In the genomic region with DNA sequence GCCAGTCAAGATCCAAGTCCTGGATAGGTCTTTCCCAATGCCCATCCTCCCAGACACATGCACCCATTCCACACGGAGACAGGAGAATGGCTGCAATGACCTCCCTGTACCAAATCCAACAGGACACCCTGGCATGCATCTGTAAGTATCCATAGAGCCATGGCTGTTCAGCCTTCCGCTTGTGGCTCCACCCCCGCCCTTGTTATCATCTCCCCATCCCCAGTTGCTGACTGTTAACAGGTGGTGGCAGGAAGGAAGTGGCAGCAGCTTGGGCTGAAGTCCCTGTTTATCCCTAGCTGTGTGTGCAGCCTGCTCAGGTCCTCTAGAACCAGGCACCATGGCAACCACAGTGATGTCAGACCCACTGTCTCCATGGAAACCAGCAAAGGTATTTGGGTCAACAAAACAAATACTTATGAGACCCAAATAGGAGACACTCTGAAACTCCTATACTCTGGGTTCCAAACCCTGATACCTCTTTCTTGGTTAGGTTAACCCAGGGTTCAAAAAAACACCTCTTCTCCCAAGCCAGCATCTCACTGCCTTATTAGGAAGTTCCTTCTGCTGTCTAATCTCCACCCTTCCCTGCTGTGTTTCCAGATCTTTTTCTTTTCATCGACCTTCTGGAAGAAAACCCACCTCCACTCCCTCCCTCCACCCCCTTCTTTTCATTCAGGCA, we compare ENCODE assay signal across 1 cellular context.
TF ChIP-seq lines count a peak whose summit lies in the region.

No MANE protein-coding gene starts in this region.

TF ChIP-seq in HepG2, 621 proteins besides CTCF, POLR2A, EP300 and RAD21 (continued from another document):
- TF ChIP-seq, protein P1, sequence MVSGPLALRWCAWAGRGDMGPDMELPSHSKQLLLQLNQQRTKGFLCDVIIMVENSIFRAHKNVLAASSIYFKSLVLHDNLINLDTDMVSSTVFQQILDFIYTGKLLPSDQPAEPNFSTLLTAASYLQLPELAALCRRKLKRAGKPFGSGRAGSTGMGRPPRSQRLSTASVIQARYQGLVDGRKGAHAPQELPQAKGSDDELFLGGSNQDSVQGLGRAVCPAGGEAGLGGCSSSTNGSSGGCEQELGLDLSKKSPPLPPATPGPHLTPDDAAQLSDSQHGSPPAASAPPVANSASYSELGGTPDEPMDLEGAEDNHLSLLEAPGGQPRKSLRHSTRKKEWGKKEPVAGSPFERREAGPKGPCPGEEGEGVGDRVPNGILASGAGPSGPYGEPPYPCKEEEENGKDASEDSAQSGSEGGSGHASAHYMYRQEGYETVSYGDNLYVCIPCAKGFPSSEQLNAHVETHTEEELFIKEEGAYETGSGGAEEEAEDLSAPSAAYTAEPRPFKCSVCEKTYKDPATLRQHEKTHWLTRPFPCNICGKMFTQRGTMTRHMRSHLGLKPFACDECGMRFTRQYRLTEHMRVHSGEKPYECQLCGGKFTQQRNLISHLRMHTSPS (CRISPR knock-in tag; IDR thresholded peaks at IDR 0.05; ENCODE audit: low read depth) = peak; percentile 50; the same call in 1 of the 2 replicates
- TF ChIP-seq, protein P2, sequence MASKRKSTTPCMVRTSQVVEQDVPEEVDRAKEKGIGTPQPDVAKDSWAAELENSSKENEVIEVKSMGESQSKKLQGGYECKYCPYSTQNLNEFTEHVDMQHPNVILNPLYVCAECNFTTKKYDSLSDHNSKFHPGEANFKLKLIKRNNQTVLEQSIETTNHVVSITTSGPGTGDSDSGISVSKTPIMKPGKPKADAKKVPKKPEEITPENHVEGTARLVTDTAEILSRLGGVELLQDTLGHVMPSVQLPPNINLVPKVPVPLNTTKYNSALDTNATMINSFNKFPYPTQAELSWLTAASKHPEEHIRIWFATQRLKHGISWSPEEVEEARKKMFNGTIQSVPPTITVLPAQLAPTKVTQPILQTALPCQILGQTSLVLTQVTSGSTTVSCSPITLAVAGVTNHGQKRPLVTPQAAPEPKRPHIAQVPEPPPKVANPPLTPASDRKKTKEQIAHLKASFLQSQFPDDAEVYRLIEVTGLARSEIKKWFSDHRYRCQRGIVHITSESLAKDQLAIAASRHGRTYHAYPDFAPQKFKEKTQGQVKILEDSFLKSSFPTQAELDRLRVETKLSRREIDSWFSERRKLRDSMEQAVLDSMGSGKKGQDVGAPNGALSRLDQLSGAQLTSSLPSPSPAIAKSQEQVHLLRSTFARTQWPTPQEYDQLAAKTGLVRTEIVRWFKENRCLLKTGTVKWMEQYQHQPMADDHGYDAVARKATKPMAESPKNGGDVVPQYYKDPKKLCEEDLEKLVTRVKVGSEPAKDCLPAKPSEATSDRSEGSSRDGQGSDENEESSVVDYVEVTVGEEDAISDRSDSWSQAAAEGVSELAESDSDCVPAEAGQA (IDR thresholded peaks at IDR 0.05; ENCODE audit: low read depth) = no peak
- TF ChIP-seq, protein P2 (CRISPR knock-in tag; IDR thresholded peaks at IDR 0.05; ENCODE audit: borderline replicate concordance) = no peak
- TF ChIP-seq, protein P3, sequence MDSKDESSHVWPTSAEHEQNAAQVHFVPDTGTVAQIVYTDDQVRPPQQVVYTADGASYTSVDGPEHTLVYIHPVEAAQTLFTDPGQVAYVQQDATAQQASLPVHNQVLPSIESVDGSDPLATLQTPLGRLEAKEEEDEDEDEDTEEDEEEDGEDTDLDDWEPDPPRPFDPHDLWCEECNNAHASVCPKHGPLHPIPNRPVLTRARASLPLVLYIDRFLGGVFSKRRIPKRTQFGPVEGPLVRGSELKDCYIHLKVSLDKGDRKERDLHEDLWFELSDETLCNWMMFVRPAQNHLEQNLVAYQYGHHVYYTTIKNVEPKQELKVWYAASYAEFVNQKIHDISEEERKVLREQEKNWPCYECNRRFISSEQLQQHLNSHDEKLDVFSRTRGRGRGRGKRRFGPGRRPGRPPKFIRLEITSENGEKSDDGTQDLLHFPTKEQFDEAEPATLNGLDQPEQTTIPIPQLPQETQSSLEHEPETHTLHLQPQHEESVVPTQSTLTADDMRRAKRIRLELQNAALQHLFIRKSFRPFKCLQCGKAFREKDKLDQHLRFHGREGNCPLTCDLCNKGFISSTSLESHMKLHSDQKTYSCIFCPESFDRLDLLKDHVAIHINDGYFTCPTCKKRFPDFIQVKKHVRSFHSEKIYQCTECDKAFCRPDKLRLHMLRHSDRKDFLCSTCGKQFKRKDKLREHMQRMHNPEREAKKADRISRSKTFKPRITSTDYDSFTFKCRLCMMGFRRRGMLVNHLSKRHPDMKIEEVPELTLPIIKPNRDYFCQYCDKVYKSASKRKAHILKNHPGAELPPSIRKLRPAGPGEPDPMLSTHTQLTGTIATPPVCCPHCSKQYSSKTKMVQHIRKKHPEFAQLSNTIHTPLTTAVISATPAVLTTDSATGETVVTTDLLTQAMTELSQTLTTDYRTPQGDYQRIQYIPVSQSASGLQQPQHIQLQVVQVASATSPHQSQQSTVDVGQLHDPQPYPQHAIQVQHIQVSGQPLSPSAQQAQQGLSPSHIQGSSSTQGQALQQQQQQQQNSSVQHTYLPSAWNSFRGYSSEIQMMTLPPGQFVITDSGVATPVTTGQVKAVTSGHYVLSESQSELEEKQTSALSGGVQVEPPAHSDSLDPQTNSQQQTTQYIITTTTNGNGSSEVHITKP (CRISPR knock-in tag; IDR thresholded peaks at IDR 0.05; ENCODE audit: low read depth) = peak; percentile 49; the same call in 1 of the 2 replicates
- no peak for TF ChIP-seq FOXP1 (IDR thresholded peaks at IDR 0.05)
- 0 out of 2 replicates have a peak, but pooled peaks have one; percentile 32 for TF ChIP-seq FOXP1 (CRISPR knock-in tag; IDR thresholded peaks at IDR 0.05)
- no peak for TF ChIP-seq FOXA1 (IDR thresholded peaks at IDR 0.05)
- peak; percentile 24; the same call in 1 of the 2 replicates for TF ChIP-seq FOXA1 (CRISPR knock-in tag; IDR thresholded peaks at IDR 0.05)
- peak; percentile 42; the same call in 1 of the 2 replicates for TF ChIP-seq GABPB1 (CRISPR knock-in tag; IDR thresholded peaks at IDR 0.05)
- no peak for TF ChIP-seq ZNF563 (CRISPR knock-in tag; IDR thresholded peaks at IDR 0.05)
